8 cellular contexts compared by ENCODE assay signal in the genomic region with DNA sequence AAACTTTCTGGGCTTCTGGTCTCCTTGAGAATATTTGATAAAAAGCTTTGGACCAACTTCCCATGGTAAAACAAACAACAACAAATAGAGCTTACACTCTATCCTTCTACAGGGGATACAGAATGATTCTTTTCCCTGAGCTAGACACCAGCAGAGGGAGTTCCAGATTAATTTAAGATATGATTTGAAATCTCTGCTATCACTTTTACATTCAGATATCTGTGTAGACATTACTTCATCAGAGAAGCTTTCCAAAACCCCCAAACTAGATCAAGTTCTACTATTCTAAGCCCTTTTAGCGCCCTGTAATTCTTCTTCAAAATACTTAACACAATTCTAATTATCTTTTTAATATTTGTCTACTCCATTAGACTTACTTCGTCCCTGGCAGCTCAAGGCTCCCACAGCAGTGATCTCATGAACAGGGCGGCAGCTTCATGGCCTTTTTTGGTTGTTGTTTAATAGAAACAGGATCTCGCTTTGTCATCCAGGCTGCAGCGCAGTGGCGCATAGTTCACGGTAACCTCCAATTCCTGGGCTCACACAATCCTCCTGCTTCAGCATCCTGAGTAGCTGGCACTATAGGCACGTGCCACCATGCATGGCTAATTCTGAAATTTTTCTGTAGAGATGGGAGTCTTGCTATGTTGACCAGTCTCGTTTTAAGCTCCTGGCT. TPM values are rescaled to one million over a fixed set of nuclear protein-coding genes. Genes with fewer than 3 reads are reported as not detected.
DNase-seq lines count a peak whose midpoint lies in the region; ATAC-seq, FAIRE-seq and TF ChIP-seq lines count a peak whose summit lies in the region.

No MANE protein-coding gene starts in this region.

- H3K4me3 Mint-ChIP-seq in CD8-positive, alpha-beta T cell = peak overlapping the region; percentile 87
- H3K4me3 Mint-ChIP-seq in neural crest cell = peak overlapping the region; percentile 87

- no peak for ATAC-seq in CD8-positive, alpha-beta T cell

- peak overlapping the region; percentile 38 for H3K4me3 ChIP-seq in CD8-positive, alpha-beta T cell (ENCODE audit: low read depth, low read length)

- H3K27me3 ChIP-seq in CD8-positive, alpha-beta T cell (ENCODE audit: insufficient read depth, low read length) = no peaks in the 10 kb centered on the region

- H3K9me3 Mint-ChIP-seq in CD8-positive, alpha-beta T cell = no peaks in the 10 kb centered on the region
- H3K9me3 Mint-ChIP-seq in neural crest cell = no peaks in the 10 kb centered on the region

- TF ChIP-seq CTCF in CD8-positive, alpha-beta T cell (IDR thresholded peaks at IDR 0.05) = no peak
- TF ChIP-seq CTCF in LNCAP (IDR thresholded peaks at IDR 0.05) (peak; percentile 45), neural crest cell (conservative IDR thresholded peaks at IDR 0.05) (peak; percentile 46)

- H3K27ac ChIP-seq in CD8-positive, alpha-beta T cell (ENCODE audit: low read depth, low read length) = no peak overlapping the region

- POLR2A ChIA-PET in CD8-positive, alpha-beta T cell (lab: Charles Lee) = interaction anchor here (1.2 to 1.8 kb wide), 2 partner anchors 9 to 10 kb away, joined by 4 to 5 read pairs; partner anchors contain the start of gene ANKS6

- CTCF ChIA-PET in CD8-positive, alpha-beta T cell (lab: Charles Lee) = interaction anchor here (0.8 to 5.8 kb wide), 9 partner anchors 10 to 329 kb away, joined by 3 to 30 read pairs (median 4); partner anchors contain the start of gene ANKS6

- peaks cover 5% of the 10 kb centered on the region for H3K36me3 Mint-ChIP-seq in CD8-positive, alpha-beta T cell
- no peaks in the 10 kb centered on the region for H3K36me3 Mint-ChIP-seq in neural crest cell (ENCODE audit: low read depth)

- H3K4me1 ChIP-seq in CD8-positive, alpha-beta T cell (ENCODE audit: insufficient read depth, low read length) = peaks cover 10% of the 10 kb centered on the region

- H3K9me3 ChIP-seq in CD8-positive, alpha-beta T cell (ENCODE audit: low read length) = no peaks in the 10 kb centered on the region

- H3K27ac Mint-ChIP-seq in CD8-positive, alpha-beta T cell = no peak overlapping the region
- H3K27ac Mint-ChIP-seq in neural crest cell (ENCODE audit: unreplicated experiment) = no peak overlapping the region

- FAIRE-seq in urothelium cell line (lab: Jason Lieb, UNC) = no peak

- peaks cover 6% of the 10 kb centered on the region for H3K27me3 Mint-ChIP-seq in CD8-positive, alpha-beta T cell (ENCODE audit: low read depth)
- H3K27me3 Mint-ChIP-seq in neural crest cell (ENCODE audit: low read depth) = peaks cover 69% of the 10 kb centered on the region

- no peak for DNase-seq in CD8-positive, alpha-beta T cell
- peak; percentile 72 for DNase-seq in cerebellum (ENCODE audit: low spot score)
- no peak for DNase-seq in neural crest cell (ENCODE audit: low read depth, low spot score)
- DNase-seq in activated gamma-delta T cell (lab: John Stamatoyannopoulos, UW) = no peak
- no peak for DNase-seq in urothelium cell line (ENCODE audit: low spot score)
- no peak for DNase-seq in stimulated activated CD4-positive, alpha-beta T cell treated with anti-CD3 and anti-CD28 coated beads, Interleukin-12 subunit alpha, Interleukin-12 subunit beta, amount 100 ng/mL, for 4 hours
- no peak for DNase-seq in KG1 (lab: John Stamatoyannopoulos, UW)

- no peaks in the 10 kb centered on the region for H3K36me3 ChIP-seq in CD8-positive, alpha-beta T cell (ENCODE audit: insufficient read depth, low read length)

- peaks cover 27% of the 10 kb centered on the region for H3K4me1 Mint-ChIP-seq in CD8-positive, alpha-beta T cell (ENCODE audit: low read depth)
- H3K4me1 Mint-ChIP-seq in neural crest cell = peaks cover 14% of the 10 kb centered on the region

- intact Hi-C loops in CD8-positive, alpha-beta T cell (cut with DNase I, micrococcal nuclease) = loop anchor here (1.0 to 10.0 kb wide), 6 partner anchors 10 to 1101 kb away; partner anchors contain the start of genes ALG2 (in 2 of the 2), ANKS6 (in 1 of the 2), SEC61B (in 1 of the 2) and STX17 (in 1 of the 2)

RNA-seq across cellular contexts. Expression of gene GALNT12, which starts 0.9 kb away (rescaled TPM):
- total RNA-seq in CD8-positive, alpha-beta T cell = 1 to 10 TPM; 7.9 to 9.0 TPM
- total RNA-seq in cerebellum = 10.3 TPM
- 4.6 and 4.9 TPM in 2 replicates for total RNA-seq in neural crest cell

RNA-seq across cellular contexts. Expression of gene ANKS6, which starts 10.2 kb away (rescaled TPM):
- total RNA-seq in CD8-positive, alpha-beta T cell = 10 to 100 TPM; 10.6 to 12.7 TPM
- total RNA-seq in cerebellum = 11.1 TPM
- 27.4 and 30.9 TPM in 2 replicates for total RNA-seq in neural crest cell
